In the genomic region with DNA sequence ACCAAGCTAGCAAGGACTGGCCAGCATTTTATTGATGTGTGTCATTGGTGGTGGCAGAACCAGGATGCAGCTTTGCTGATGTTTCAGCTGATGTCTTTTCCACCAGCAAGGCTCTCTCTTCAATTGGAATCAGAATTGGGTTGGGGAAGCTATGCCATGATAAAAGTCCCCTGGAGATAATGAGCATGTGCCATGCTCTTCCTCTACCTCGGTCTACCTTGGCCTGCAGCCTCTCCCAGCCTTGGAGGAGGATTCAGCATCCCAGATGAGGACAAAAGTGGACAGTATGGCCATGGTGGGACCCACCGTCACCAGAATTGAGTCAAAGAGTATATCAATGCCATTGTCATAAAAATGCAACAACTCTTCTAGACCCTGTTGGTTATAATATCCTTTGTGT, we compare ENCODE assay signal across 36 cellular contexts. TPM values are rescaled to one million over a fixed set of nuclear protein-coding genes. Genes with fewer than 3 reads are reported as not detected.
"Had no signal": no experiment of that assay in that cellular context is flagged by ENCODE, and none has a peak within 500 bp of the region (broad histone marks: within the 10 kb centered on the region; RNA-seq: fewer than 3 reads in every experiment).

No MANE protein-coding gene starts in this region.

- H3K36me3 ChIP-seq: adrenal gland, esophagus squamous epithelium, gastroesophageal sphincter had no signal

- H3K4me1 ChIP-seq: adrenal gland had no signal

- H3K4me1 Mint-ChIP-seq: activated naive CD4-positive, alpha-beta T cell treated with anti-CD3 and anti-CD28 coated beads, Interleukin-2, amount 50 U/mL, for 24 hours; activated naive CD8-positive, alpha-beta T cell treated with anti-CD3 and anti-CD28 coated beads for 36 hours; activated naive CD8-positive, alpha-beta T cell treated with anti-CD3 and anti-CD28 coated beads, Interleukin-2, amount 50 U/mL, for 24 hours had no signal

- H3K27ac Mint-ChIP-seq: activated CD4-positive, alpha-beta memory T cell treated with anti-CD3 and anti-CD28 coated beads, Interleukin-2, amount 10 ng/mL, durations not matched to agents 7 days and 5 days; activated CD4-positive, alpha-beta T cell treated with anti-CD3 and anti-CD28 coated beads, Interleukin-2, amount 10 ng/mL, durations not matched to agents 7 days and 5 days; activated naive CD4-positive, alpha-beta T cell treated with anti-CD3 and anti-CD28 coated beads for 36 hours; activated naive CD4-positive, alpha-beta T cell treated with anti-CD3 and anti-CD28 coated beads, Interleukin-2, amount 50 U/mL, for 24 hours; activated naive CD8-positive, alpha-beta T cell treated with anti-CD3 and anti-CD28 coated beads for 36 hours; activated naive CD8-positive, alpha-beta T cell treated with anti-CD3 and anti-CD28 coated beads, Interleukin-2, amount 50 U/mL, for 24 hours; activated T-helper 1 cell treated with anti-CD3 and anti-CD28 coated beads, Interleukin-12 subunit alpha, Interleukin-12 subunit beta, Interleukin-2, Interleukin-4 antibody, amounts not matched to agents 30 ng/mL and 10 ng/mL and 1 ng/mL, durations not matched to agents 14 hours and 24 hours and 36 hours; activated T-helper 2 cell treated with anti-CD3 and anti-CD28 coated beads, Interferon-gamma antibody, Interleukin-2, Interleukin-4, amounts not matched to agents 10 μg/mL and 5 μg/mL and 100 μg/mL, durations not matched to agents 14 hours and 24 hours and 36 hours; effector memory CD8-positive, alpha-beta T cell; T-helper 17 cell; T-helper 2 cell treated with Interferon-gamma antibody and Interleukin-4, amounts not matched to agents 5 μg/mL and 100 μg/mL, for 36 hours had no signal

- DNase-seq: activated CD4-positive, alpha-beta memory T cell treated with anti-CD3 and anti-CD28 coated beads, Interleukin-2, amount 10 ng/mL, durations not matched to agents 7 days and 5 days; activated CD4-positive, alpha-beta T cell treated with anti-CD3 and anti-CD28 coated beads for 1 hour; activated CD4-positive, alpha-beta T cell treated with anti-CD3 and anti-CD28 coated beads for 4 hours; activated CD4-positive, alpha-beta T cell treated with anti-CD3 and anti-CD28 coated beads, Interleukin-2, amount 10 ng/mL, durations not matched to agents 7 days and 5 days; activated CD4-positive, alpha-beta T cell treated with anti-CD3 and anti-CD28 coated beads, Interleukin-2, amount 50 U/mL, for 4 hours; activated CD4-positive, CD25-positive, alpha-beta regulatory T cell; activated effector memory CD4-positive, alpha-beta T cell treated with anti-CD3 and anti-CD28 coated beads, Interleukin-2, amount 50 U/mL, for 16 hours; activated naive CD4-positive, alpha-beta T cell treated with anti-CD3 and anti-CD28 coated beads for 36 hours; activated naive CD8-positive, alpha-beta T cell treated with anti-CD3 and anti-CD28 coated beads for 36 hours; activated naive CD8-positive, alpha-beta T cell treated with anti-CD3 and anti-CD28 coated beads, Interleukin-2, amount 50 U/mL, for 24 hours; activated T-cell treated with anti-CD3 and anti-CD28 coated beads, Interleukin-2, amount 50 U/mL, for 1 hour; activated T-cell treated with anti-CD3 and anti-CD28 coated beads, Interleukin-2, amount 50 U/mL, for 48 hours; adrenal gland; amygdala; aorta; body of pancreas; caudate nucleus; cortex of kidney; dermis blood vessel endothelial cell; effector CD4-positive, alpha-beta T cell; effector memory CD8-positive, alpha-beta T cell; erythroblast; esophagus squamous epithelium; foreskin melanocyte; T-helper 1 cell; T-helper 17 cell; T1000 had no signal

- H3K36me3 Mint-ChIP-seq: activated naive CD4-positive, alpha-beta T cell treated with anti-CD3 and anti-CD28 coated beads, Interleukin-2, amount 50 U/mL, for 24 hours; activated naive CD8-positive, alpha-beta T cell treated with anti-CD3 and anti-CD28 coated beads for 36 hours had no signal

- H3K27me3 Mint-ChIP-seq: activated naive CD4-positive, alpha-beta T cell treated with anti-CD3 and anti-CD28 coated beads, Interleukin-2, amount 50 U/mL, for 24 hours; activated naive CD8-positive, alpha-beta T cell treated with anti-CD3 and anti-CD28 coated beads for 36 hours; activated naive CD8-positive, alpha-beta T cell treated with anti-CD3 and anti-CD28 coated beads, Interleukin-2, amount 50 U/mL, for 24 hours had no signal

- H3K4me3 Mint-ChIP-seq: activated CD4-positive, alpha-beta memory T cell treated with anti-CD3 and anti-CD28 coated beads, Interleukin-2, amount 10 ng/mL, durations not matched to agents 7 days and 5 days; activated CD4-positive, alpha-beta T cell treated with anti-CD3 and anti-CD28 coated beads, Interleukin-2, amount 10 ng/mL, durations not matched to agents 7 days and 5 days; activated naive CD4-positive, alpha-beta T cell treated with anti-CD3 and anti-CD28 coated beads for 36 hours; activated naive CD4-positive, alpha-beta T cell treated with anti-CD3 and anti-CD28 coated beads, Interleukin-2, amount 50 U/mL, for 24 hours; activated naive CD8-positive, alpha-beta T cell treated with anti-CD3 and anti-CD28 coated beads for 36 hours; activated naive CD8-positive, alpha-beta T cell treated with anti-CD3 and anti-CD28 coated beads, Interleukin-2, amount 50 U/mL, for 24 hours; activated T-helper 1 cell treated with anti-CD3 and anti-CD28 coated beads, Interleukin-12 subunit alpha, Interleukin-12 subunit beta, Interleukin-2, Interleukin-4 antibody, amounts not matched to agents 30 ng/mL and 10 ng/mL and 1 ng/mL, durations not matched to agents 14 hours and 24 hours and 36 hours; effector memory CD8-positive, alpha-beta T cell; T-helper 17 cell; T-helper 2 cell treated with Interferon-gamma antibody and Interleukin-4, amounts not matched to agents 5 μg/mL and 100 μg/mL, for 36 hours had no signal

- H3K27ac ChIP-seq: adrenal gland, body of pancreas, esophagus squamous epithelium, gastroesophageal sphincter had no signal

- H3K9me3 ChIP-seq: adrenal gland, body of pancreas, esophagus squamous epithelium, gastroesophageal sphincter had no signal

- H3K4me3 ChIP-seq: adrenal gland, body of pancreas, esophagus squamous epithelium, gastroesophageal sphincter had no signal

- H3K9me3 Mint-ChIP-seq: activated CD4-positive, alpha-beta memory T cell treated with anti-CD3 and anti-CD28 coated beads, Interleukin-2, amount 10 ng/mL, durations not matched to agents 7 days and 5 days; activated CD4-positive, alpha-beta T cell treated with anti-CD3 and anti-CD28 coated beads, Interleukin-2, amount 10 ng/mL, durations not matched to agents 7 days and 5 days; activated naive CD4-positive, alpha-beta T cell treated with anti-CD3 and anti-CD28 coated beads for 36 hours; activated naive CD4-positive, alpha-beta T cell treated with anti-CD3 and anti-CD28 coated beads, Interleukin-2, amount 50 U/mL, for 24 hours; activated naive CD8-positive, alpha-beta T cell treated with anti-CD3 and anti-CD28 coated beads for 36 hours; activated naive CD8-positive, alpha-beta T cell treated with anti-CD3 and anti-CD28 coated beads, Interleukin-2, amount 50 U/mL, for 24 hours; activated T-helper 1 cell treated with anti-CD3 and anti-CD28 coated beads, Interleukin-12 subunit alpha, Interleukin-12 subunit beta, Interleukin-2, Interleukin-4 antibody, amounts not matched to agents 30 ng/mL and 10 ng/mL and 1 ng/mL, durations not matched to agents 14 hours and 24 hours and 36 hours; activated T-helper 2 cell treated with anti-CD3 and anti-CD28 coated beads, Interferon-gamma antibody, Interleukin-2, Interleukin-4, amounts not matched to agents 10 μg/mL and 5 μg/mL and 100 μg/mL, durations not matched to agents 14 hours and 24 hours and 36 hours; effector memory CD8-positive, alpha-beta T cell; T-helper 2 cell treated with Interferon-gamma antibody and Interleukin-4, amounts not matched to agents 5 μg/mL and 100 μg/mL, for 36 hours had no signal

RNA-seq across cellular contexts. Expression of a gene that starts 8.6 kb away (rescaled TPM):
- total RNA-seq: activated CD4-positive, alpha-beta memory T cell treated with anti-CD3 and anti-CD28 coated beads, Interleukin-2, amount 10 ng/mL, durations not matched to agents 7 days and 5 days; activated CD4-positive, alpha-beta T cell treated with anti-CD3 and anti-CD28 coated beads, Interleukin-2, amount 10 ng/mL, durations not matched to agents 7 days and 5 days; activated naive CD4-positive, alpha-beta T cell treated with anti-CD3 and anti-CD28 coated beads for 36 hours; activated naive CD8-positive, alpha-beta T cell treated with anti-CD3 and anti-CD28 coated beads for 36 hours; activated T-helper 1 cell treated with anti-CD3 and anti-CD28 coated beads, Interleukin-12 subunit alpha, Interleukin-12 subunit beta, Interleukin-2, Interleukin-4 antibody, amounts not matched to agents 30 ng/mL and 10 ng/mL and 1 ng/mL, durations not matched to agents 14 hours and 24 hours and 36 hours; activated T-helper 2 cell treated with anti-CD3 and anti-CD28 coated beads, Interferon-gamma antibody, Interleukin-2, Interleukin-4, amounts not matched to agents 10 μg/mL and 5 μg/mL and 100 μg/mL, durations not matched to agents 14 hours and 24 hours and 36 hours; adrenal gland; aorta; chondrocyte; dermis blood vessel endothelial cell; esophagus squamous epithelium; fibroblast of lung; fibroblast of villous mesenchyme; gastroesophageal sphincter; glomerular endothelial cell; T-helper 17 cell had no signal

RNA-seq across cellular contexts. Expression of a gene that starts 55.7 kb away (rescaled TPM):
- total RNA-seq: activated CD4-positive, alpha-beta memory T cell treated with anti-CD3 and anti-CD28 coated beads, Interleukin-2, amount 10 ng/mL, durations not matched to agents 7 days and 5 days; activated CD4-positive, alpha-beta T cell treated with anti-CD3 and anti-CD28 coated beads, Interleukin-2, amount 10 ng/mL, durations not matched to agents 7 days and 5 days; activated naive CD4-positive, alpha-beta T cell treated with anti-CD3 and anti-CD28 coated beads for 36 hours; activated naive CD8-positive, alpha-beta T cell treated with anti-CD3 and anti-CD28 coated beads for 36 hours; activated T-helper 1 cell treated with anti-CD3 and anti-CD28 coated beads, Interleukin-12 subunit alpha, Interleukin-12 subunit beta, Interleukin-2, Interleukin-4 antibody, amounts not matched to agents 30 ng/mL and 10 ng/mL and 1 ng/mL, durations not matched to agents 14 hours and 24 hours and 36 hours; activated T-helper 2 cell treated with anti-CD3 and anti-CD28 coated beads, Interferon-gamma antibody, Interleukin-2, Interleukin-4, amounts not matched to agents 10 μg/mL and 5 μg/mL and 100 μg/mL, durations not matched to agents 14 hours and 24 hours and 36 hours; adrenal gland; chondrocyte; dermis blood vessel endothelial cell; fibroblast of lung; fibroblast of villous mesenchyme; glomerular endothelial cell had no signal
